16 cellular contexts compared by ENCODE assay signal in the genomic region with DNA sequence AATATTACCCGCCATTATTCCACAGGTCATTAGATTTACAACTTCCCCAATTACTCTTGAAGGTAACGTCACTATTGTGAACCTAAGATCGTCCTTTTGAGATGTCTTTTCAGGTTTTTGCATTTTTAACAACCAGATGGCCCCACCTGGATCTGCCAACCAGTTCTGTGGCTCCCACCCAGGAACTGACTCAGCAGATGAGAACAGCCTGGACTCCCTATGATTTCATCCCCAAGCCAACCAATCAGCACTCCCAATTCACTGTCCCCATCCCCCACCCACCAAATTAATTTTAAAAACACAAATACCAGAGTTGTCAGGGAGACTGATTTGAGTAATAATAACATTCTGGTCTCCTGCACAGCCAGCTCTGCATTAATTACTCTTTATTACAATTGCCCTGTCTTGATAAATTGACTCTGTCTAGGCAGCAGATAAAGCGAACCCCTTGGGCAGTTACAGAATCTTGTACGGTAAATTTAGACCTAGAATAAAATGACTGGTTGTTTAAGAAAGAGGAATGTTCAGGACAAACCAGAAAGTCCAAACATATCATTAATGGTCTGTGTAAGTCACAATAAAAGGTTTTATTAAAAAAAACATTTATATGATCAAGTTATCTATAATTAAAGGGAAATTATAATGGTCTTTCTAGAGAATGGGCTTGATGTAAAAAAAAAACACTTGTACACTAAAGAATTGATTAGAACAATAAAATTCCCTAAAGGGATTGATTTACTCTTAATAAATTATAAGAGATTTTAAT. TPM values are rescaled to one million over a fixed set of nuclear protein-coding genes. Genes with fewer than 3 reads are reported as not detected.
A peak's percentile ranks its signal among the peaks of the same experiment; 100 is the strongest.
DNase-seq lines count a peak whose midpoint lies in the region; ATAC-seq, FAIRE-seq and TF ChIP-seq lines count a peak whose summit lies in the region.
"Had no signal": no experiment of that assay in that cellular context is flagged by ENCODE, and none has a peak within 500 bp of the region (broad histone marks: within the 10 kb centered on the region; RNA-seq: fewer than 3 reads in every experiment).

No MANE protein-coding gene starts in this region.

- no peak overlapping the region for H3K9ac ChIP-seq in HUES64 (ENCODE audit: low read depth, low read length)
- H3K9ac ChIP-seq: BLaER1 treated with 17β-estradiol and CSF1 and Interleukin-3, amounts not matched to agents 10 nM and 100 nM; GM23248 had no signal

- DNase-seq in A549 (ENCODE audit: low read depth in 1 of 2, low spot score in 1 of 2), result no peak
- no peak for DNase-seq in small intestine
- no peak for DNase-seq in amygdala (lab: John Stamatoyannopoulos, UW)
- DNase-seq in cardiac septum (ENCODE audit: low spot score), result no peak
- DNase-seq: 8988T; ACHN; Calu3; CD4-positive, CD25-positive, alpha-beta regulatory T cell; DMS 273 treated with DMSO at 0.1 percent for 48 hours; GM23248; H9 had no signal

- CTCF ChIA-PET in A549 (lab: Yijun Ruan, JAX), result no interaction called here

- TF ChIP-seq EP300 in A549 (IDR thresholded peaks at IDR 0.05), result no peak

- H3K27ac ChIP-seq in A549 (no peak overlapping the region), HUES64 (ENCODE audit: low read depth, low read length) (no peak overlapping the region), small intestine (ENCODE audit: low read depth in 1 of 2, low read length in 1 of 2) (no peak overlapping the region)
- H3K27ac ChIP-seq: BLaER1 treated with 17β-estradiol and CSF1 and Interleukin-3, amounts not matched to agents 10 nM and 100 nM; GM23248; HL-60 had no signal

- no peak for FAIRE-seq in A549 (lab: Jason Lieb, UNC)
- peak; percentile 83 for FAIRE-seq in colon (lab: Jason Lieb, UNC)
- FAIRE-seq in small intestine (lab: Jason Lieb, UNC), result peak; percentile 36

- no peak for TF ChIP-seq RAD21 in A549 (conservative IDR thresholded peaks at IDR 0.05 in 1 of 2, IDR thresholded peaks at IDR 0.05 in 1 of 2)

- POLR2A ChIA-PET in A549 (lab: Yijun Ruan, JAX), result no interaction called here

- no peak for TF ChIP-seq POLR2A in A549 (IDR thresholded peaks at IDR 0.05; ENCODE audit: low read length)

- intact Hi-C loops in cardiac septum (cut with DNase I), result no loop called here

- no peaks in the 10 kb centered on the region for H3K27me3 ChIP-seq in HUES64 (ENCODE audit: insufficient read depth, low read length)
- H3K27me3 ChIP-seq in small intestine (ENCODE audit: control insufficient read depth in 2 of 2, insufficient read depth in 2 of 2, low read length in 2 of 2), result no peaks in the 10 kb centered on the region
- H3K27me3 ChIP-seq: BLaER1 treated with 17β-estradiol and CSF1 and Interleukin-3, amounts not matched to agents 10 nM and 100 nM had no signal

- 30% methylated on average over 5 of the region's 5 CpGs for WGBS in A549 (ENCODE audit: missing lambda C conversion rate)
- 93% methylated on average over 5 of the region's 5 CpGs for WGBS in HUES64
- WGBS in small intestine, 3 donors, result 84 to 91% (median 85%) methylated on average over 5 of the region's 5 CpGs

- no peak for TF ChIP-seq CTCF in A549 (IDR thresholded peaks at IDR 0.05)

- H3K36me3 ChIP-seq in HUES64 (ENCODE audit: insufficient read depth, low read length), result peaks cover 6% of the 10 kb centered on the region
- H3K36me3 ChIP-seq in small intestine (ENCODE audit: control insufficient read depth in 2 of 2, insufficient read depth in 2 of 2, low read length in 2 of 2), result no peaks in the 10 kb centered on the region

- H3K4me3 ChIP-seq in A549 (no peak overlapping the region), HUES64 (ENCODE audit: low read length) (peak overlapping the region; percentile 21; the same call in 1 of the 2 replicates), small intestine (ENCODE audit: low read depth in 1 of 2, low read length in 2 of 2) (no peak overlapping the region)
- H3K4me3 ChIP-seq: BLaER1 treated with 17β-estradiol and CSF1 and Interleukin-3, amounts not matched to agents 10 nM and 100 nM; GM23248 had no signal

- H3K4me1 ChIP-seq in A549 (no peaks in the 10 kb centered on the region), HUES64 (ENCODE audit: insufficient read depth, low read length) (0 out of 2 replicates have a peak, but pooled peaks cover 5% of the 10 kb centered on the region), small intestine (ENCODE audit: control insufficient read depth in 2 of 2, insufficient read depth in 1 of 2, low read depth in 1 of 2, low read length in 1 of 2) (no peaks in the 10 kb centered on the region)
- H3K4me1 ChIP-seq: BLaER1 treated with 17β-estradiol and CSF1 and Interleukin-3, amounts not matched to agents 10 nM and 100 nM had no signal

- H3K4me2 ChIP-seq in A549, result no peak overlapping the region
- H3K4me2 ChIP-seq: BLaER1 treated with 17β-estradiol and CSF1 and Interleukin-3, amounts not matched to agents 10 nM and 100 nM had no signal

- H3K9me3 ChIP-seq in A549 (peaks cover 5% of the 10 kb centered on the region; the same call in 1 of the 3 replicates), HUES64 (ENCODE audit: insufficient read depth, low read depth, low read length) (peaks cover 27% of the 10 kb centered on the region), small intestine (ENCODE audit: control insufficient read depth, low read depth) (no peaks in the 10 kb centered on the region)

- ATAC-seq in A549, result no peak
- no peak for ATAC-seq in HG02852 (IDR thresholded peaks at IDR 0.05; ENCODE audit: unreplicated experiment)

TF ChIP-seq in A549, 52 proteins besides CTCF, POLR2A, EP300 and RAD21:
- peak; percentile 19 for TF ChIP-seq ZFP36 (IDR thresholded peaks at IDR 0.05; ENCODE audit: borderline replicate concordance, partially characterized antibody)
- TF ChIP-seq ESRRA (IDR thresholded peaks at IDR 0.05; ENCODE audit: borderline replicate concordance, low read length), result no peak

RNA-seq across cellular contexts. Expression of a gene that starts 55.8 kb away (rescaled TPM):
- polyA plus RNA-seq in A549 (2011; rRNA removed) (41.8 and 59.1 TPM in 2 replicates), A549 (2017; fragmentation: RNase III; extraction: RNeasy Plus Mini Kit Qiagen cat#74134 plus additional on column Dnase treatment) (70.7 to 75.4 TPM (median 71.6 TPM) in 3 replicates), small intestine (10 to 100 TPM; 56.7 to 75.0 (median 69.1) TPM)
- polyA plus RNA-seq in A549 (2012; cell fraction: cytosol; rRNA removed), result 19.6 and 22.7 TPM in 2 replicates
- 3.7 and 8.9 TPM in 2 replicates for polyA plus RNA-seq in A549 (2012; cell fraction: nucleus; rRNA removed)
- polyA minus RNA-seq in A549 (2011; rRNA and poly(A)+ RNA removed), result 8.9 and 9.6 TPM in 2 replicates
- polyA plus RNA-seq in HUES64 (2013, experiment 1 of 2), result 55.2 TPM
- 51.2 TPM for polyA plus RNA-seq in HUES64 (2013, experiment 2 of 2)
- total RNA-seq in cardiac septum, result 28.4 TPM
